In the genomic region with DNA sequence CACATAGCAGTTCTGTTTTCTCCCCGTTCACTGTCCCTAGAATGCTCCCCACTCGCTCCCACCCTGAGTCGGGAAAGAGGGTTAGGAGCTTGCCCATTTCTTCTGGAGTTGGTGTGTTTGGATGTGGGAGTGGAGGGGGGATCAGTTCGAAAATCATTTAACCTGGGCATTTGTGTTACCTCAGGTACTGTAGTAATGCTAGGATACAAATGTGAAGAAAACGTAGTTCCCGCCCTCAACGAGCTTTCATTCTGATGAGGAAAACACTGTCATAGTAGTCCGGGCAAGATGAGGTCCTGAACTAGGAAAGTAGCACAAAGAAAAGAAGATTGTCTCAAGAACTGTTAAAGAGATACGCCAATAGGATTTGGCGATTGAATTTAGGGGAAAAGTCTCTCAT, we compare ENCODE assay signal across 8 cellular contexts. TPM values are rescaled to one million over a fixed set of nuclear protein-coding genes. Genes with fewer than 3 reads are reported as not detected.
DNase-seq lines count a peak whose midpoint lies in the region; ATAC-seq, FAIRE-seq and TF ChIP-seq lines count a peak whose summit lies in the region.

No MANE protein-coding gene starts in this region.

- DNase-seq in activated T-cell treated with anti-CD3 and anti-CD28 coated beads, Interleukin-2, amount 50 U/mL, for 72 hours, result no peak
- no peak for DNase-seq in activated T-cell treated with anti-CD3 and anti-CD28 coated beads, Interleukin-2, amount 50 U/mL, for 1 hour
- DNase-seq in amniotic epithelial cell (ENCODE audit: low read depth), result peak; percentile 13
- no peak for DNase-seq in kidney
- DNase-seq in tibial artery, result no peak
- no peak for DNase-seq in AML-193 (lab: John Stamatoyannopoulos, UW)
- no peak for DNase-seq in dedifferentiated amniotic fluid mesenchymal stem cell (ENCODE audit: extremely low spot score)
- DNase-seq in stimulated activated CD4-positive, alpha-beta T cell treated with anti-CD3 and anti-CD28 coated beads, Interleukin-15, amount 100 ng/mL, for 24 hours, result no peak

- no peak for ATAC-seq in activated T-cell treated with anti-CD3 and anti-CD28 coated beads, Interleukin-2, amount 50 U/mL, for 72 hours (replicated peaks in 1 of 2)

- H3K27ac ChIP-seq in kidney (ENCODE audit: low read depth in 2 of 2, low read length in 2 of 2) (peak overlapping the region in 1 of 2 donors; percentile 37), tibial artery (peak overlapping the region; percentile 76 to 83)

- TF ChIP-seq CTCF in kidney (IDR thresholded peaks at IDR 0.05; ENCODE audit: borderline replicate concordance, extremely low read depth, insufficient read depth) (no peak), tibial artery (IDR thresholded peaks at IDR 0.05) (no peak)

- peak overlapping the region; percentile 97 to 98 for H3K4me3 Mint-ChIP-seq in activated T-cell treated with anti-CD3 and anti-CD28 coated beads, Interleukin-2, amount 50 U/mL, for 72 hours

- no peaks in the 10 kb centered on the region for H3K9me3 Mint-ChIP-seq in activated T-cell treated with anti-CD3 and anti-CD28 coated beads, Interleukin-2, amount 50 U/mL, for 72 hours

- FAIRE-seq in kidney (lab: Jason Lieb, UNC), result no peak

- H3K4me1 ChIP-seq in kidney (ENCODE audit: control insufficient read depth in 1 of 2, insufficient read depth in 1 of 2, low read depth in 1 of 2, low read length in 2 of 2) (peaks cover 9 to 20% of the 10 kb centered on the region in 2 donors), tibial artery (peaks cover 0 to 33% (median 24%) of the 10 kb centered on the region in 4 donors)

- H3K27me3 Mint-ChIP-seq in activated T-cell treated with anti-CD3 and anti-CD28 coated beads, Interleukin-2, amount 50 U/mL, for 72 hours (ENCODE audit: low read depth), result no peaks in the 10 kb centered on the region

- H3K9me3 ChIP-seq in kidney (ENCODE audit: control insufficient read depth in 1 of 2, low read length in 2 of 2), result no peaks in the 10 kb centered on the region
- H3K9me3 ChIP-seq in tibial artery, result no peaks in the 10 kb centered on the region

- peaks cover 66% of the 10 kb centered on the region for H3K4me1 Mint-ChIP-seq in activated T-cell treated with anti-CD3 and anti-CD28 coated beads, Interleukin-2, amount 50 U/mL, for 72 hours (ENCODE audit: low read depth)

- intact Hi-C loops in kidney (cut with DNase I), result no loop called here
- intact Hi-C loops in tibial artery (cut with DNase I; ENCODE audit: low total_unique reads), result loop anchor here (5.0 kb wide), 1 partner anchor 205 kb away; no protein-coding TSS in a partner anchor

- peak overlapping the region; percentile 92 for H3K27ac Mint-ChIP-seq in activated T-cell treated with anti-CD3 and anti-CD28 coated beads, Interleukin-2, amount 50 U/mL, for 72 hours

- H3K36me3 ChIP-seq in kidney (ENCODE audit: control insufficient read depth in 1 of 2, insufficient read depth in 2 of 2, low read length in 2 of 2) (peaks cover 25 to 42% of the 10 kb centered on the region in 2 donors), tibial artery (peaks cover 54 to 66% (median 65%) of the 10 kb centered on the region in 3 donors)

- peaks cover 28 to 58% of the 10 kb centered on the region in 2 donors for H3K36me3 Mint-ChIP-seq in activated T-cell treated with anti-CD3 and anti-CD28 coated beads, Interleukin-2, amount 50 U/mL, for 72 hours (ENCODE audit: insufficient read depth in 2 of 2)

- H3K27me3 ChIP-seq in tibial artery, result no peaks in the 10 kb centered on the region

- H3K4me3 ChIP-seq in kidney (ENCODE audit: low read length in 2 of 2), result peak overlapping the region; percentile 95 to 96
- peak overlapping the region; percentile 75 to 82 for H3K4me3 ChIP-seq in tibial artery

- H3K9ac ChIP-seq in kidney (ENCODE audit: low read length in 2 of 2), result peak overlapping the region; percentile 83 to 98

RNA-seq across cellular contexts. Expression of a gene that starts 0.5 kb away (rescaled TPM):
- total RNA-seq in activated T-cell treated with anti-CD3 and anti-CD28 coated beads, Interleukin-2, amount 50 U/mL, for 72 hours, result 100 to 1,000 TPM in 1 of 2 donors, 10 to 100 TPM in 1; 96.9 to 135 TPM
- 111 TPM for total RNA-seq in kidney
- polyA plus RNA-seq in kidney (ENCODE audit: insufficient read depth, low read depth, low replicate concordance), result 288 TPM

RNA-seq across cellular contexts. Expression of a gene that starts 0.7 kb away (rescaled TPM):
- 10 to 100 TPM; 24.2 to 34.1 TPM for total RNA-seq in activated T-cell treated with anti-CD3 and anti-CD28 coated beads, Interleukin-2, amount 50 U/mL, for 72 hours
- 51.3 TPM for total RNA-seq in kidney
- polyA plus RNA-seq in kidney (ENCODE audit: insufficient read depth, low read depth, low replicate concordance), result 167 TPM

RNA-seq across cellular contexts. Expression of a gene that starts 13.1 kb away (rescaled TPM):
- 10 to 100 TPM; 23.7 to 28.7 TPM for total RNA-seq in activated T-cell treated with anti-CD3 and anti-CD28 coated beads, Interleukin-2, amount 50 U/mL, for 72 hours
- 21.5 TPM for total RNA-seq in kidney
- polyA plus RNA-seq in kidney (ENCODE audit: insufficient read depth, low read depth, low replicate concordance), result 14.3 TPM

RNA-seq across cellular contexts. Expression of a gene that starts 13.4 kb away (rescaled TPM):
- under 1 TPM; 0.36 to 0.39 TPM for total RNA-seq in activated T-cell treated with anti-CD3 and anti-CD28 coated beads, Interleukin-2, amount 50 U/mL, for 72 hours
- 7.5 TPM for total RNA-seq in kidney
- polyA plus RNA-seq in kidney (ENCODE audit: insufficient read depth, low read depth, low replicate concordance), result 6.6 TPM
